ENCODE assay signal across 10 cellular contexts in genomic region chr7:19707240-19707639, GRCh38. TPM values are rescaled to one million over a fixed set of nuclear protein-coding genes. Genes with fewer than 3 reads are reported as not detected.
DNase-seq lines count a peak whose midpoint lies in the region; ATAC-seq and TF ChIP-seq lines count a peak whose summit lies in the region.
"Had no signal": no experiment of that assay in that cellular context is flagged by ENCODE, and none has a peak within 500 bp of the region (broad histone marks: within the 10 kb centered on the region; RNA-seq: fewer than 3 reads in every experiment).

No MANE protein-coding gene starts in this region.

- WGBS in suprapubic skin: 74% methylated on average over 3 of the region's 3 CpGs

- no peaks in the 10 kb centered on the region; the same call in 1 of the 2 replicates for H3K9me2 ChIP-seq in PC-9 (ENCODE audit: insufficient read depth)

- H3K27me3 Mint-ChIP-seq in T-helper 2 cell treated with Interferon-gamma antibody and Interleukin-4, amounts not matched to agents 5 μg/mL and 100 μg/mL, for 36 hours (ENCODE audit: low read depth): peaks cover 10% of the 10 kb centered on the region
- H3K27me3 Mint-ChIP-seq in effector memory CD8-positive, alpha-beta T cell: no peaks in the 10 kb centered on the region
- peaks cover 8% of the 10 kb centered on the region for H3K27me3 Mint-ChIP-seq in progenitor cell of endocrine pancreas

- peaks cover 17% of the 10 kb centered on the region for H3K36me3 ChIP-seq in PC-9 (ENCODE audit: low read depth)
- peaks cover 7% of the 10 kb centered on the region for H3K36me3 ChIP-seq in suprapubic skin

- TF ChIP-seq CTCF in PC-9 (conservative IDR thresholded peaks at IDR 0.05) (no peak), progenitor cell of endocrine pancreas (IDR thresholded peaks at IDR 0.05; ENCODE audit: unreplicated experiment) (no peak), suprapubic skin (IDR thresholded peaks at IDR 0.05) (no peak)

- H3K36me3 Mint-ChIP-seq in T-helper 2 cell treated with Interferon-gamma antibody and Interleukin-4, amounts not matched to agents 5 μg/mL and 100 μg/mL, for 36 hours (ENCODE audit: low read depth): peaks cover 4% of the 10 kb centered on the region
- H3K36me3 Mint-ChIP-seq in effector memory CD8-positive, alpha-beta T cell (ENCODE audit: insufficient read depth): peaks cover 32% of the 10 kb centered on the region
- H3K36me3 Mint-ChIP-seq in progenitor cell of endocrine pancreas (ENCODE audit: insufficient read depth): peaks cover 2% of the 10 kb centered on the region

- H3K4me2 ChIP-seq in PC-9: peak overlapping the region; percentile 83

- no TSS peak for BruUV-seq in PC-9 (replicated peaks; lab: Mats Ljungman, UMichigan)

- CTCF ChIA-PET in PC-9 (lab: Charles Lee): interaction anchor here (0.6 kb wide), 1 partner anchor 1355 kb away, joined by 4 read pairs; no protein-coding TSS in a partner anchor

- H3K9me3 ChIP-seq in PC-9 (ENCODE audit: insufficient read depth, low read depth) (peaks cover 7% of the 10 kb centered on the region; the same call in 1 of the 2 replicates), suprapubic skin (no peaks in the 10 kb centered on the region)

- intact Hi-C loops in PC-9 (cut with micrococcal nuclease; ENCODE audit: unreplicated experiment): loop anchor here (5.0 to 10.0 kb wide), 3 partner anchors 620 to 1798 kb away; no protein-coding TSS in a partner anchor

- POLR2A ChIA-PET in PC-9 (lab: Charles Lee; ENCODE audit: unreplicated experiment): no interaction called here

- H3K27ac Mint-ChIP-seq in T-helper 2 cell treated with Interferon-gamma antibody and Interleukin-4, amounts not matched to agents 5 μg/mL and 100 μg/mL, for 36 hours: no peak overlapping the region
- peak overlapping the region; percentile 98 for H3K27ac Mint-ChIP-seq in effector memory CD8-positive, alpha-beta T cell
- no peak overlapping the region for H3K27ac Mint-ChIP-seq in progenitor cell of endocrine pancreas

- no peak overlapping the region for H3K27ac ChIP-seq in PC-9
- no peak overlapping the region for H3K27ac ChIP-seq in suprapubic skin
- H3K27ac ChIP-seq: parathyroid adenoma had no signal

- H3K9me3 Mint-ChIP-seq in T-helper 2 cell treated with Interferon-gamma antibody and Interleukin-4, amounts not matched to agents 5 μg/mL and 100 μg/mL, for 36 hours: no peaks in the 10 kb centered on the region
- H3K9me3 Mint-ChIP-seq in effector memory CD8-positive, alpha-beta T cell: no peaks in the 10 kb centered on the region
- H3K9me3 Mint-ChIP-seq in progenitor cell of endocrine pancreas (ENCODE audit: low read depth): no peaks in the 10 kb centered on the region
- H3K9me3 Mint-ChIP-seq: dendritic cell treated with granulocyte-macrophage colony-stimulating factor and Interleukin-4, amounts not matched to agents 40 ng/mL and 50 ng/mL, for 4 days had no signal

- H3K4me3 Mint-ChIP-seq in T-helper 2 cell treated with Interferon-gamma antibody and Interleukin-4, amounts not matched to agents 5 μg/mL and 100 μg/mL, for 36 hours: peak overlapping the region; percentile 99
- H3K4me3 Mint-ChIP-seq in effector memory CD8-positive, alpha-beta T cell: peak overlapping the region; percentile 98 to 99
- peak overlapping the region; percentile 93 for H3K4me3 Mint-ChIP-seq in progenitor cell of endocrine pancreas (ENCODE audit: low read depth)

- TF ChIP-seq EP300 in suprapubic skin (IDR thresholded peaks at IDR 0.05): no peak

- DNase-seq in T-helper 2 cell treated with Interferon-gamma antibody and Interleukin-4, amounts not matched to agents 5 μg/mL and 100 μg/mL, for 36 hours (ENCODE audit: low spot score): no peak
- DNase-seq in T-helper 2 cell: no peak
- peak in 1 of 2 experiments; percentile 41 for DNase-seq in PC-9
- DNase-seq in effector memory CD8-positive, alpha-beta T cell: no peak
- no peak for DNase-seq in progenitor cell of endocrine pancreas (ENCODE audit: low spot score, unreplicated experiment)
- DNase-seq in nucleus accumbens (lab: John Stamatoyannopoulos, UW): no peak
- no peak for DNase-seq in suprapubic skin (ENCODE audit: low spot score in 2 of 2)

- H3K79me2 ChIP-seq in PC-9 (ENCODE audit: low read depth): peaks cover 56% of the 10 kb centered on the region

- no peak for TF ChIP-seq POLR2A in suprapubic skin (IDR thresholded peaks at IDR 0.05)

- no peaks in the 10 kb centered on the region for H3K27me3 ChIP-seq in PC-9 (ENCODE audit: insufficient read depth, low read depth)
- no peaks in the 10 kb centered on the region for H3K27me3 ChIP-seq in suprapubic skin

- H3K4me1 Mint-ChIP-seq in T-helper 2 cell treated with Interferon-gamma antibody and Interleukin-4, amounts not matched to agents 5 μg/mL and 100 μg/mL, for 36 hours (ENCODE audit: low read depth): peaks cover 34% of the 10 kb centered on the region
- peaks cover 45% of the 10 kb centered on the region in 2 donors for H3K4me1 Mint-ChIP-seq in effector memory CD8-positive, alpha-beta T cell (ENCODE audit: low read depth in 2 of 2)
- H3K4me1 Mint-ChIP-seq in progenitor cell of endocrine pancreas (ENCODE audit: low read depth): peaks cover 30% of the 10 kb centered on the region

- peak overlapping the region; percentile 87 for H3K4me3 ChIP-seq in PC-9
- no peak overlapping the region for H3K4me3 ChIP-seq in suprapubic skin

- ATAC-seq in effector memory CD8-positive, alpha-beta T cell (replicated peaks): no peak
- no peak for ATAC-seq in HG02870 (IDR thresholded peaks at IDR 0.05; ENCODE audit: unreplicated experiment)

- H4K20me1 ChIP-seq in PC-9 (ENCODE audit: insufficient read depth): peaks cover 6% of the 10 kb centered on the region; the same call in 1 of the 2 replicates

- peaks cover 22% of the 10 kb centered on the region for H3K4me1 ChIP-seq in PC-9 (replicated peaks; ENCODE audit: insufficient read depth)
- H3K4me1 ChIP-seq in suprapubic skin: peaks cover 27% of the 10 kb centered on the region

- no peaks in the 10 kb centered on the region for H3F3A ChIP-seq in PC-9 (ENCODE audit: insufficient read depth, low read depth)

- H2AFZ ChIP-seq in PC-9: no peak overlapping the region
- H2AFZ ChIP-seq: parathyroid adenoma had no signal

RNA-seq across cellular contexts. Expression of gene POLR1F, which starts 1.6 kb away (rescaled TPM):
- total RNA-seq in PC-9 (2021) (14.5 and 14.8 TPM in 2 replicates), progenitor cell of endocrine pancreas (11.1 and 14.1 TPM in 2 replicates), suprapubic skin (10 to 100 TPM; 13.8 to 22.0 (median 18.2) TPM)

Comparison
In these comparisons a context has a peak if more than half of its experiments do, and no peak if none do; other contexts are left out.
1. H3K27ac Mint-ChIP-seq: peak in effector memory CD8-positive, alpha-beta T cell (2 of 2); none in T-helper 2 cell treated with Interferon-gamma antibody and Interleukin-4, amounts not matched to agents 5 μg/mL and 100 μg/mL, for 36 hours (single experiment) and progenitor cell of endocrine pancreas (single experiment).
2. Peak in every context shown above with its lines, with median percentiles within 50 percentile points of each other: H3K4me3 Mint-ChIP-seq.